In genomic region chr9:15422355-15423327, GRCh38 we compare ENCODE assay signal across 8 cellular contexts. TPM values are rescaled to one million over a fixed set of nuclear protein-coding genes. Genes with fewer than 3 reads are reported as not detected.
A peak's percentile ranks its signal among the peaks of the same experiment; 100 is the strongest.
DNase-seq lines count a peak whose midpoint lies in the region; ATAC-seq and TF ChIP-seq lines count a peak whose summit lies in the region.

Gene SNAPC3, plus strand, starts transcription at chr9:15422876. Its CDS starts 4 bp downstream, at chr9:15422880.

- H4K91ac ChIP-seq in mesenchymal stem cell (ENCODE audit: low read length) = peak within 1 kb of the TSS; percentile 52

- H2AK5ac ChIP-seq in mesenchymal stem cell (ENCODE audit: low read length, severe bottlenecking) = peak within 1 kb of the TSS; percentile 27

- peak within 1 kb of the TSS; percentile 86 for H3K4me3 Mint-ChIP-seq in Calu3 (ENCODE audit: low read depth, unreplicated experiment)

- H2BK12ac ChIP-seq in mesenchymal stem cell (ENCODE audit: low read length in 2 of 2) = no peak within 1 kb of the TSS

- no peak for TF ChIP-seq CTCF in Calu3 (IDR thresholded peaks at IDR 0.05; ENCODE audit: unreplicated experiment)

- H3K9me3 ChIP-seq in HUES48 (ENCODE audit: control insufficient read depth, insufficient read depth, low read length) (no peaks in the 10 kb centered on the region), NT2/D1 (ENCODE audit: insufficient read depth, low read length) (no peaks in the 10 kb centered on the region), endocrine pancreas (ENCODE audit: control insufficient read depth, low read length) (no peaks in the 10 kb centered on the region), mesenchymal stem cell (ENCODE audit: control insufficient read depth, low read length) (no peaks in the 10 kb centered on the region)

- peak within 1 kb of the TSS; percentile 64 for H2BK120ac ChIP-seq in mesenchymal stem cell (ENCODE audit: low read depth, low read length)

- DNase-seq in Calu3 = peak; percentile 90
- peak; percentile 94 for DNase-seq in NT2/D1 (ENCODE audit: low read depth, low spot score)
- peak; percentile 65 for DNase-seq in activated CD8-positive, alpha-beta memory T cell treated with anti-CD3 and anti-CD28 coated beads, Interleukin-2, amount 50 U/mL, for 1 hour (ENCODE audit: extremely low read depth)
- DNase-seq in mesenchymal stem cell = peak; percentile 95
- peak; percentile 72 for DNase-seq in stimulated activated CD8-positive, alpha-beta memory T cell treated with anti-CD3 and anti-CD28 coated beads, Interleukin-12 subunit alpha, Interleukin-12 subunit beta, amount 100 ng/mL, for 24 hours (ENCODE audit: extremely low read depth)

- H3K27me3 Mint-ChIP-seq in Calu3 (ENCODE audit: unreplicated experiment) = no peaks in the 10 kb centered on the region

- WGBS in mesenchymal stem cell = 2% methylated on average over 72 of the region's 73 CpGs

- H3K9me3 Mint-ChIP-seq in Calu3 (ENCODE audit: low read depth, unreplicated experiment) = no peaks in the 10 kb centered on the region

- H3K4me1 ChIP-seq in HUES48 (ENCODE audit: control insufficient read depth, insufficient read depth, low read length) (peaks cover 11% of the 10 kb centered on the region), NT2/D1 (ENCODE audit: insufficient read depth, insufficient read length) (no peaks in the 10 kb centered on the region), endocrine pancreas (ENCODE audit: control insufficient read depth, insufficient read depth, low read length) (peaks cover 9% of the 10 kb centered on the region), mesenchymal stem cell (ENCODE audit: control insufficient read depth, insufficient read depth, low read depth, low read length) (peaks cover 7% of the 10 kb centered on the region)

- intact Hi-C loops in Calu3 (cut with micrococcal nuclease; ENCODE audit: unreplicated experiment) = no loop called here

- H3K4me2 ChIP-seq in mesenchymal stem cell (ENCODE audit: low read length, poor library complexity, severe bottlenecking) = peak within 1 kb of the TSS; percentile 49

- H3K36me3 ChIP-seq in HUES48 (ENCODE audit: control insufficient read depth, insufficient read depth, low read length) = peaks cover 34% of the 10 kb centered on the region
- H3K36me3 ChIP-seq in NT2/D1 (ENCODE audit: insufficient read depth, insufficient read length, low read length) = peaks cover 37% of the 10 kb centered on the region
- H3K36me3 ChIP-seq in endocrine pancreas (ENCODE audit: control insufficient read depth, insufficient read depth, low read length) = no peaks in the 10 kb centered on the region
- H3K36me3 ChIP-seq in mesenchymal stem cell (ENCODE audit: control insufficient read depth in 1 of 2, insufficient read depth in 2 of 2, low read depth in 1 of 2, low read length in 2 of 2) = peaks cover 12 to 29% of the 10 kb centered on the region in 2 experiments

- H3K18ac ChIP-seq in mesenchymal stem cell (ENCODE audit: low read depth in 1 of 2, low read length in 2 of 2) = peak within 1 kb of the TSS; percentile 47 to 85

- peaks cover 2% of the 10 kb centered on the region for H3K79me1 ChIP-seq in mesenchymal stem cell (replicated peaks; ENCODE audit: low read length, poor library complexity, severe bottlenecking)

- peak within 1 kb of the TSS; percentile 38 to 76 for H3K4ac ChIP-seq in mesenchymal stem cell (ENCODE audit: low read depth in 1 of 2, low read length in 2 of 2)

- no peak within 1 kb of the TSS for H3K23ac ChIP-seq in mesenchymal stem cell (ENCODE audit: low read length in 2 of 2)

- H3K27me3 ChIP-seq in HUES48 (ENCODE audit: control insufficient read depth, insufficient read depth, low read length) (no peaks in the 10 kb centered on the region), NT2/D1 (ENCODE audit: insufficient read depth, insufficient read length) (no peaks in the 10 kb centered on the region), endocrine pancreas (ENCODE audit: control insufficient read depth, insufficient read depth, low read length) (no peaks in the 10 kb centered on the region), mesenchymal stem cell (ENCODE audit: control insufficient read depth in 1 of 2, insufficient read depth in 1 of 2, low read length in 2 of 2) (no peaks in the 10 kb centered on the region)

- H3K36me3 Mint-ChIP-seq in Calu3 (ENCODE audit: insufficient read depth, unreplicated experiment) = peaks cover 25% of the 10 kb centered on the region

- H2BK15ac ChIP-seq in mesenchymal stem cell (ENCODE audit: low read depth, poor library complexity, severe bottlenecking) = peak within 1 kb of the TSS; percentile 97

- H2AFZ ChIP-seq in mesenchymal stem cell (ENCODE audit: low read depth, low read length) = peak within 1 kb of the TSS; percentile 47

- H3K4me3 ChIP-seq in HUES48 (ENCODE audit: low read depth, low read length) (peak within 1 kb of the TSS; percentile 96), NT2/D1 (ENCODE audit: insufficient read length, low read depth) (peak within 1 kb of the TSS; percentile 95), endocrine pancreas (ENCODE audit: control insufficient read depth, insufficient read depth, low read length) (peak within 1 kb of the TSS; percentile 92), mesenchymal stem cell (ENCODE audit: insufficient read depth in 1 of 2, low read depth in 1 of 2, low read length in 2 of 2) (peak within 1 kb of the TSS; percentile 88 to 93)

- H3K14ac ChIP-seq in mesenchymal stem cell (ENCODE audit: low read length in 2 of 2) = peak within 1 kb of the TSS in 1 of 2 experiments; percentile 94

- H4K8ac ChIP-seq in mesenchymal stem cell (ENCODE audit: low read length) = peak within 1 kb of the TSS; percentile 62

- H3K9ac ChIP-seq in HUES48 (ENCODE audit: low read depth, low read length) (peak within 1 kb of the TSS; percentile 83), NT2/D1 (ENCODE audit: insufficient read length, low read depth) (peak within 1 kb of the TSS; percentile 98), endocrine pancreas (ENCODE audit: control insufficient read depth, insufficient read depth, low read length) (peak within 1 kb of the TSS; percentile 97), mesenchymal stem cell (ENCODE audit: low read length) (peak within 1 kb of the TSS; percentile 94)

- peak; percentile 96 for ATAC-seq in GM21423 (IDR thresholded peaks at IDR 0.05; ENCODE audit: unreplicated experiment)

- BruUV-seq in Calu3 (replicated peaks; lab: Mats Ljungman, UMichigan) = no TSS peak

- peaks cover 24% of the 10 kb centered on the region for H3K4me1 Mint-ChIP-seq in Calu3 (ENCODE audit: low read depth, unreplicated experiment)

- H2BK5ac ChIP-seq in mesenchymal stem cell (ENCODE audit: low read depth, low read length, poor library complexity, severe bottlenecking) = no peak within 1 kb of the TSS

- peak within 1 kb of the TSS; percentile 92 for H3K27ac Mint-ChIP-seq in Calu3 (ENCODE audit: unreplicated experiment)

- H3K27ac ChIP-seq in HUES48 (ENCODE audit: low read depth, low read length) (peak within 1 kb of the TSS; percentile 88), mesenchymal stem cell (ENCODE audit: low read length, poor library complexity, severe bottlenecking) (peak within 1 kb of the TSS; percentile 52)

- CTCF ChIA-PET in Calu3 (lab: Charles Lee) = interaction anchor here (0.6 kb wide), 1 partner anchor 1462 kb away, joined by 8 read pairs; no protein-coding TSS in a partner anchor

RNA-seq across cellular contexts. Expression of gene SNAPC3, which starts in this region (rescaled TPM):
- total RNA-seq in Calu3 (2022) = 17.1 and 18.3 TPM in 2 replicates
- polyA plus RNA-seq in mesenchymal stem cell (2013, experiment 1 of 2) = 32.6 TPM
- 32.9 TPM for polyA plus RNA-seq in mesenchymal stem cell (2013, experiment 2 of 2)

Comparison
In these comparisons a context has a peak if more than half of its experiments do, and no peak if none do; other contexts are left out.
1. Peak in every context shown above with its lines: DNase-seq, ATAC-seq, H3K4me3 ChIP-seq and H3K27ac ChIP-seq.